Comparison of ENCODE assay signal across 25 cellular contexts in genomic region chr14:71115306-71115705, GRCh38.
DNase-seq lines count a peak whose midpoint lies in the region; FAIRE-seq and TF ChIP-seq lines count a peak whose summit lies in the region.
"Had no signal": no experiment of that assay in that cellular context is flagged by ENCODE, and none has a peak within 500 bp of the region (broad histone marks: within the 10 kb centered on the region; RNA-seq: fewer than 3 reads in every experiment).

No MANE protein-coding gene starts in this region.

- H3K9me3 ChIP-seq in OCI-LY7 (ENCODE audit: low read length) (peaks cover 7% of the 10 kb centered on the region; the same call in 1 of the 2 replicates), transverse colon (no peaks in the 10 kb centered on the region)
- H3K9me3 ChIP-seq: SK-N-SH had no signal

- no peaks in the 10 kb centered on the region for H4K20me1 ChIP-seq in OCI-LY7 (ENCODE audit: insufficient read depth, low read length)

- BruUV-seq in OCI-LY7 (replicated peaks; lab: Mats Ljungman, UMichigan), result no TSS peak

- no peak for DNase-seq in HTR-8/SVneo (ENCODE audit: insufficient read length, low spot score)
- DNase-seq in OCI-LY7 (ENCODE audit: low spot score), result no peak
- no peak for DNase-seq in epithelial cell of prostate (ENCODE audit: low read depth, low spot score)
- no peak for DNase-seq in transverse colon
- no peak for DNase-seq in activated CD4-positive, CD25-positive, alpha-beta regulatory T cell (lab: John Stamatoyannopoulos, UW)
- DNase-seq in CD1c-positive myeloid dendritic cell (ENCODE audit: extremely low spot score), result no peak
- no peak for DNase-seq in NCI-H1105 (lab: John Stamatoyannopoulos, UW)
- DNase-seq: Calu3; CD8-positive, alpha-beta T cell; GOT3; HCEC 1CT; IMR-90; MV-4-11; NCI-H1694; NCI-H2081; NCI-H2171 treated with DMSO at 0.1 percent for 48 hours; NCI-H526 treated with DMSO at 0.1 percent for 48 hours; SHP77 treated with DMSO at 0.1 percent for 48 hours; SK-N-SH had no signal

- peak overlapping the region; percentile 88 for H3K4me2 ChIP-seq in OCI-LY7 (ENCODE audit: low read length)
- H3K4me2 ChIP-seq: KMS-11, SK-N-SH had no signal

- in situ Hi-C loops in transverse colon (cut with MboI; ENCODE audit: low pct_ligation_motif_present in 1 of 4, low pct_unique_long_range_greater_than_20kb in 1 of 4, low sequenced_read_pairs in 3 of 4), result no loop called here

- TF ChIP-seq POLR2A in transverse colon (IDR thresholded peaks at IDR 0.05), result no peak

- peak overlapping the region; percentile 63; the same call in 1 of the 2 replicates for H2AFZ ChIP-seq in OCI-LY7 (ENCODE audit: low read length)

- H3K9me2 ChIP-seq in OCI-LY7 (ENCODE audit: insufficient read depth, low read length), result no peaks in the 10 kb centered on the region
- H3K9me2 ChIP-seq: SK-N-SH had no signal

- intact Hi-C loops in OCI-LY7 (cut with micrococcal nuclease; ENCODE audit: unreplicated experiment), result loop anchor here (5.0 to 10.0 kb wide), 3 partner anchors 207 to 458 kb away; partner anchors contain the start of gene SIPA1L1
- intact Hi-C loops in transverse colon (cut with DNase I; ENCODE audit: low total_unique reads), result no loop called here

- CTCF ChIA-PET in OCI-LY7 (lab: Charles Lee; ENCODE audit: unreplicated experiment), result no interaction called here

- no peaks in the 10 kb centered on the region for H3K27me3 ChIP-seq in transverse colon
- H3K27me3 ChIP-seq: BLaER1 treated with 17β-estradiol and CSF1 and Interleukin-3, amounts not matched to agents 10 nM and 100 nM had no signal

- WGBS in transverse colon (ENCODE audit: low coverage in 1 of 2), 2 donors, result 82 to 92% methylated on average over 2 of the region's 2 CpGs

- POLR2A ChIA-PET in OCI-LY7 (lab: Charles Lee), result interaction anchor here (0.6 to 2.0 kb wide), 14 partner anchors 8 to 300 kb away, joined by 3 to 7 read pairs (median 3); no protein-coding TSS in a partner anchor

- TF ChIP-seq EP300 in transverse colon (IDR thresholded peaks at IDR 0.05; ENCODE audit: low read depth), result no peak

- H3K36me3 ChIP-seq in OCI-LY7 (ENCODE audit: insufficient read depth, low read length) (peaks cover 49% of the 10 kb centered on the region), transverse colon (peaks cover 0 to 5% (median 2%) of the 10 kb centered on the region in 4 donors)

- peaks cover 46% of the 10 kb centered on the region for H3K4me1 ChIP-seq in OCI-LY7 (ENCODE audit: insufficient read depth, low read length, poor library complexity, severe bottlenecking)
- peaks cover 21 to 45% (median 39%) of the 10 kb centered on the region in 4 donors for H3K4me1 ChIP-seq in transverse colon

- H3K27ac ChIP-seq in OCI-LY7 (ENCODE audit: low read depth, low read length, poor library complexity, severe bottlenecking) (peak overlapping the region; percentile 99), epithelial cell of prostate (peak overlapping the region; percentile 14), transverse colon (peak overlapping the region in 3 of 4 donors; percentile 21 to 85 (median 81))
- H3K27ac ChIP-seq: HL-60, KMS-11, RWPE1 had no signal

- H3K4me3 ChIP-seq in OCI-LY7 (ENCODE audit: low read depth, low read length, poor library complexity, severe bottlenecking), result no peak overlapping the region
- H3K4me3 ChIP-seq in transverse colon, result no peak overlapping the region
- H3K4me3 ChIP-seq: BLaER1 treated with 17β-estradiol and CSF1 and Interleukin-3, amounts not matched to agents 10 nM and 100 nM had no signal

- FAIRE-seq in HTR-8/SVneo (lab: Jason Lieb, UNC), result peak; percentile 94
- FAIRE-seq: G401.6, GM18507 had no signal

- no peaks in the 10 kb centered on the region for H3K79me2 ChIP-seq in OCI-LY7 (ENCODE audit: insufficient read depth, low read depth, low read length)

- TF ChIP-seq CTCF in OCI-LY7 (conservative IDR thresholded peaks at IDR 0.05; ENCODE audit: low read length) (no peak), transverse colon (IDR thresholded peaks at IDR 0.05) (no peak)

Comparison
In these comparisons a context has a peak if more than half of its experiments do, and no peak if none do; other contexts are left out.
1. H3K27ac ChIP-seq: peak in every context shown above with its lines; median percentile 99 in OCI-LY7; 81 in transverse colon; 14 in epithelial cell of prostate.